Comparison of ENCODE assay signal across 10 cellular contexts in the genomic region with DNA sequence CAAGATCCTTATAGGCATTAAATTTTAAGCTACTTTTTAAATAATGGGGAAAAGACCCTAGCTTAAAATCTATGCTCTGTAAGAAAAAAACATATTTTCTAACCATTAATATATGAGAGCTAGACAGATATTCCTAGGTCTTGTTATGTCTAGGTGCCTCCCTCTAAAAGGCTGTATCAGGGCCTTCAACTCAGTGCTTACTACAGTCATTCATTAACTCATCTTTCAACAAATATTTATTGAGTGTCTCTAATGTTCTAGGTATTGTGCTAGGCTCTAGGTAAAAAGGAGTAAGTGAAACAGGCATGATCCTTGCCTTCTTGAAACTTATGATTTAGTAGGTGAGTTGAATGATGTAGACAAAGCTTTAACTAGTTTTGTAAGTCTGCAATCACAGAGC. TPM values are rescaled to one million over a fixed set of nuclear protein-coding genes. Genes with fewer than 3 reads are reported as not detected.
"Had no signal": no experiment of that assay in that cellular context is flagged by ENCODE, and none has a peak within 500 bp of the region (broad histone marks: within the 10 kb centered on the region; RNA-seq: fewer than 3 reads in every experiment).

No MANE protein-coding gene starts in this region.

- H2AFZ ChIP-seq: GM23248 had no signal

- H3K4me3 ChIP-seq: GM23248 had no signal

- H3K9ac ChIP-seq: GM23248, KMS-11 had no signal

- H3K4me2 ChIP-seq: KMS-11 had no signal

- H3K27ac ChIP-seq: GM23248, KMS-11 had no signal

- DNase-seq: GM23248, GOT3, H9, HCEC 1CT, Karpas-422, KBM-7 had no signal

- FAIRE-seq: HTR-8/SVneo had no signal

RNA-seq across cellular contexts. Expression of a gene that starts 6.4 kb away (rescaled TPM):
- total RNA-seq: H4, HT-29 had no signal
